Comparison of ENCODE assay signal across 9 cellular contexts in genomic region chr7:155951554-155952158, GRCh38.
DNase-seq lines count a peak whose midpoint lies in the region; ATAC-seq and TF ChIP-seq lines count a peak whose summit lies in the region.
"Had no signal": no experiment of that assay in that cellular context is flagged by ENCODE, and none has a peak within 500 bp of the region (broad histone marks: within the 10 kb centered on the region; RNA-seq: fewer than 3 reads in every experiment).

No MANE protein-coding gene starts in this region.

- POLR2A ChIA-PET in SK-N-SH (lab: Yijun Ruan, JAX) = no interaction called here

- H3K4me3 ChIP-seq in SK-N-SH (ENCODE audit: low read depth in 2 of 2, low read length in 1 of 2) = peak overlapping the region in 1 of 2 experiments; percentile 8; a peak in 1 of 4 replicates
- no peak overlapping the region for H3K4me3 ChIP-seq in fibroblast of pulmonary artery (replicated peaks; ENCODE audit: low read depth, low read length)
- H3K4me3 ChIP-seq in gastrocnemius medialis = no peak overlapping the region
- no peak overlapping the region for H3K4me3 ChIP-seq in H7 (ENCODE audit: insufficient read depth, low read depth, low read length)

- no peak for TF ChIP-seq POLR2A in gastrocnemius medialis (IDR thresholded peaks at IDR 0.05)

- intact Hi-C loops in gastrocnemius medialis (cut with DNase I; ENCODE audit: low total_unique reads) = no loop called here

- ATAC-seq in gastrocnemius medialis (peak; percentile 36 to 65), HG03565 (IDR thresholded peaks at IDR 0.05; ENCODE audit: unreplicated experiment) (no peak)

- peak overlapping the region; percentile 62 for H2AFZ ChIP-seq in SK-N-SH (ENCODE audit: low read depth)

- H3K27me3 ChIP-seq in SK-N-SH (ENCODE audit: insufficient read depth) (no peaks in the 10 kb centered on the region), gastrocnemius medialis (no peaks in the 10 kb centered on the region), H7 (ENCODE audit: control insufficient read depth, insufficient read depth, low read length) (no peaks in the 10 kb centered on the region)

- H3K4me1 ChIP-seq in SK-N-SH (ENCODE audit: control insufficient read depth in 1 of 2, insufficient read depth in 2 of 2, low read depth in 1 of 2, low read length in 1 of 2) (peaks cover 0 to 23% of the 10 kb centered on the region in 2 experiments; a peak in 3 of 4 replicates), gastrocnemius medialis (no peaks in the 10 kb centered on the region)

- in situ Hi-C loops in gastrocnemius medialis (cut with MboI; ENCODE audit: low sequenced_read_pairs in 4 of 4) = no loop called here

- H3K27ac ChIP-seq in SK-N-SH (ENCODE audit: low read depth in 2 of 2, low read length in 1 of 2) (peak overlapping the region in 1 of 2 experiments; percentile 91; a peak in 2 of 4 replicates), gastrocnemius medialis (peak overlapping the region in 1 of 4 donors; percentile 28)

- no peaks in the 10 kb centered on the region for H3K9me2 ChIP-seq in SK-N-SH

- 2% methylated on average over 20 of the region's 21 CpGs for WGBS in SK-N-SH (ENCODE audit: low lambda C conversion rate)

- no peaks in the 10 kb centered on the region for H4K20me1 ChIP-seq in SK-N-SH (ENCODE audit: insufficient read depth)

- peak overlapping the region; percentile 62 for H3K4me2 ChIP-seq in SK-N-SH

- CTCF ChIA-PET in SK-N-SH (lab: Yijun Ruan, JAX) = no interaction called here

- H3K79me2 ChIP-seq in SK-N-SH (ENCODE audit: insufficient read depth) = no peaks in the 10 kb centered on the region

- H3K36me3 ChIP-seq in SK-N-SH (replicated peaks in 1 of 2; ENCODE audit: control insufficient read depth in 1 of 2, insufficient read depth in 2 of 2, low read length in 1 of 2) (no peaks in the 10 kb centered on the region), gastrocnemius medialis (no peaks in the 10 kb centered on the region), H7 (replicated peaks; ENCODE audit: control insufficient read depth, insufficient read depth, low read length) (no peaks in the 10 kb centered on the region)

- H3F3A ChIP-seq in SK-N-SH (replicated peaks; ENCODE audit: insufficient read depth) = peaks cover 21% of the 10 kb centered on the region

- TF ChIP-seq CTCF in SK-N-SH (IDR thresholded peaks at IDR 0.05) (no peak), fibroblast of pulmonary artery (IDR thresholded peaks at IDR 0.05; ENCODE audit: low read length, missing control alignments) (no peak), gastrocnemius medialis (IDR thresholded peaks at IDR 0.05 in 4 of 5, conservative IDR thresholded peaks at IDR 0.05 in 1 of 5) (no peak)

- peak in 1 of 2 experiments; percentile 73; a peak in 2 of 4 replicates for TF ChIP-seq EP300 in SK-N-SH (IDR thresholded peaks at IDR 0.05; ENCODE audit: borderline replicate concordance in 1 of 2, low read depth in 1 of 2, low read length in 1 of 2)

- TF ChIP-seq RAD21 in SK-N-SH (IDR thresholded peaks at IDR 0.05; ENCODE audit: low read length) = no peak

- peak; percentile 73 for DNase-seq in HuH-7.5 (ENCODE audit: low spot score)
- DNase-seq in SK-N-SH = no peak
- DNase-seq in fibroblast of pulmonary artery (ENCODE audit: low read depth) = peak; percentile 72
- peak in 1 of 2 donors; percentile 47 for DNase-seq in gastrocnemius medialis
- DNase-seq in stimulated activated CD8-positive, alpha-beta memory T cell treated with anti-CD3 and anti-CD28 coated beads, Interleukin-4, amount 100 ng/mL, for 48 hours = no peak
- DNase-seq in H7 = no peak
- DNase-seq in nucleus accumbens (lab: John Stamatoyannopoulos, UW) = no peak
- DNase-seq: amniotic stem cell had no signal

- peak overlapping the region; percentile 59 for H3K9ac ChIP-seq in SK-N-SH

- no peaks in the 10 kb centered on the region for H3K9me3 ChIP-seq in SK-N-SH
- no peaks in the 10 kb centered on the region for H3K9me3 ChIP-seq in gastrocnemius medialis

TF ChIP-seq in SK-N-SH, 30 proteins besides CTCF, POLR2A, EP300 and RAD21:
- TF ChIP-seq, protein P1, sequence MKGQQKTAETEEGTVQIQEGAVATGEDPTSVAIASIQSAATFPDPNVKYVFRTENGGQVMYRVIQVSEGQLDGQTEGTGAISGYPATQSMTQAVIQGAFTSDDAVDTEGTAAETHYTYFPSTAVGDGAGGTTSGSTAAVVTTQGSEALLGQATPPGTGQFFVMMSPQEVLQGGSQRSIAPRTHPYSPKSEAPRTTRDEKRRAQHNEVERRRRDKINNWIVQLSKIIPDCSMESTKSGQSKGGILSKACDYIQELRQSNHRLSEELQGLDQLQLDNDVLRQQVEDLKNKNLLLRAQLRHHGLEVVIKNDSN (IDR thresholded peaks at IDR 0.05; ENCODE audit: borderline replicate concordance, low read depth) = no peak
- TF ChIP-seq SIN3A (IDR thresholded peaks at IDR 0.05; ENCODE audit: borderline replicate concordance, low read depth, low read length) = 0 out of 2 replicates have a peak, but pooled peaks have one; percentile 6
- TF ChIP-seq ELF1 (IDR thresholded peaks at IDR 0.05) = no peak
- TF ChIP-seq, protein P2, sequence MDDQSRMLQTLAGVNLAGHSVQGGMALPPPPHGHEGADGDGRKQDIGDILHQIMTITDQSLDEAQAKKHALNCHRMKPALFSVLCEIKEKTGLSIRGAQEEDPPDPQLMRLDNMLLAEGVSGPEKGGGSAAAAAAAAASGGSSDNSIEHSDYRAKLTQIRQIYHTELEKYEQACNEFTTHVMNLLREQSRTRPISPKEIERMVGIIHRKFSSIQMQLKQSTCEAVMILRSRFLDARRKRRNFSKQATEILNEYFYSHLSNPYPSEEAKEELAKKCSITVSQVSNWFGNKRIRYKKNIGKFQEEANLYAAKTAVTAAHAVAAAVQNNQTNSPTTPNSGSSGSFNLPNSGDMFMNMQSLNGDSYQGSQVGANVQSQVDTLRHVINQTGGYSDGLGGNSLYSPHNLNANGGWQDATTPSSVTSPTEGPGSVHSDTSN (IDR thresholded peaks at IDR 0.05) = peak; percentile 48
- peak; percentile 97 for TF ChIP-seq FOSL2 (IDR thresholded peaks at IDR 0.05; ENCODE audit: borderline replicate concordance, low read depth)
- no peak; the same call in 1 of the 2 replicates for TF ChIP-seq REST (IDR thresholded peaks at IDR 0.05; ENCODE audit: low read depth, low read length)
- peak; percentile 80 for TF ChIP-seq RXRA (IDR thresholded peaks at IDR 0.05; ENCODE audit: borderline replicate concordance, low read depth)
- peak; percentile 37; the same call in 1 of the 2 replicates for TF ChIP-seq TAF1 (IDR thresholded peaks at IDR 0.05; ENCODE audit: borderline replicate concordance, low read depth, low read length)
- peak; percentile 90 for TF ChIP-seq NFIC (IDR thresholded peaks at IDR 0.05; ENCODE audit: borderline replicate concordance)
- no peak for TF ChIP-seq IRF3 (IDR thresholded peaks at IDR 0.05; ENCODE audit: low read depth, low read length)
- peak; percentile 88 for TF ChIP-seq JUND (IDR thresholded peaks at IDR 0.05)
- peak; percentile 63 for TF ChIP-seq TCF12 (IDR thresholded peaks at IDR 0.05)
- peak; percentile 35; the same call in 1 of the 2 replicates for TF ChIP-seq GABPA (IDR thresholded peaks at IDR 0.05; ENCODE audit: low read depth)
- TF ChIP-seq GATA2 (CRISPR knock-in tag; IDR thresholded peaks at IDR 0.05) = no peak
- peak; percentile 26; the same call in 1 of the 2 replicates for TF ChIP-seq POLR2AphosphoS5 (IDR thresholded peaks at IDR 0.05; ENCODE audit: low read depth, low read length)
- peak; percentile 83 for TF ChIP-seq TEAD4 (IDR thresholded peaks at IDR 0.05; ENCODE audit: borderline replicate concordance, insufficient read depth)
- peak; percentile 25; the same call in 1 of the 2 replicates for TF ChIP-seq MAX (IDR thresholded peaks at IDR 0.05; ENCODE audit: low read depth)

Comparison
In these comparisons a context has a peak if more than half of its experiments do, and no peak if none do; other contexts are left out.
1. DNase-seq: peak in HuH-7.5 (single experiment) and fibroblast of pulmonary artery (single experiment); none in SK-N-SH (single experiment), stimulated activated CD8-positive, alpha-beta memory T cell treated with anti-CD3 and anti-CD28 coated beads, Interleukin-4, amount 100 ng/mL, for 48 hours (single experiment), H7 (single experiment) and nucleus accumbens (0 of 56).